14 cellular contexts compared by ENCODE assay signal in the genomic region with DNA sequence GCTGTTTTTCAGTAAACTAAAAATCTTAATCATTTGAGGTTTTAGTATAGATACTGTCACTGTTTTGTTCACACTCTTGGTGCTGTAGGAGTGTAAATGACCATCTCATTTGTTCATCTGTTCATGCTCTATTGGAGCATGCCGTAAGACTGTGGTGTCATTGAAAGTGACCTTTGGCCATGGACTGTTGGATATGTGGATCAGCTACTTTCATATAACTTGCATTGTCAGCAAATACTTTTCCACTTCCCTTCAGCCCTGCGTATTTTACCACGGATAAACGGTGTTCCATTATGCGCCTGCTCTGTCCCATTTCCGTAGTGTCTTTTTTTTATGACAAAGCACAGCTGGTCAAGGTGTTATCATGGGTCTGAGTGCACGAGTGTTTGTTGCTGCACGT.
"Had no signal": no experiment of that assay in that cellular context is flagged by ENCODE, and none has a peak within 500 bp of the region (broad histone marks: within the 10 kb centered on the region; RNA-seq: fewer than 3 reads in every experiment).

No MANE protein-coding gene starts in this region.

- H3K4me3 Mint-ChIP-seq: central memory CD8-positive, alpha-beta T cell; effector memory CD8-positive, alpha-beta T cell; nephron progenitor cell had no signal

- H3K4me1 ChIP-seq: body of pancreas, tibial artery, vagina had no signal

- H3K4me3 ChIP-seq: body of pancreas, tibial artery, vagina had no signal

- H3K27me3 ChIP-seq: body of pancreas, tibial artery, vagina had no signal

- H3K9me3 Mint-ChIP-seq: activated naive CD4-positive, alpha-beta T cell treated with anti-CD3 and anti-CD28 coated beads, Interleukin-2, amount 50 U/mL, for 72 hours; central memory CD8-positive, alpha-beta T cell; effector memory CD8-positive, alpha-beta T cell had no signal

- FAIRE-seq: TTC549 had no signal

- H3K36me3 ChIP-seq: vagina had no signal

- H3K27me3 Mint-ChIP-seq: central memory CD8-positive, alpha-beta T cell; effector memory CD8-positive, alpha-beta T cell had no signal

- H3K9me3 ChIP-seq: body of pancreas, tibial artery, vagina had no signal

- H3K36me3 Mint-ChIP-seq: activated naive CD4-positive, alpha-beta T cell treated with anti-CD3 and anti-CD28 coated beads, Interleukin-2, amount 50 U/mL, for 72 hours had no signal

- DNase-seq: amniotic stem cell; body of pancreas; effector memory CD8-positive, alpha-beta T cell; erythroblast; hippocampal formation; mammary epithelial cell; nephron progenitor cell; stimulated activated CD4-positive, alpha-beta T cell treated with anti-CD3 and anti-CD28 coated beads, Interleukin-4, amount 100 ng/mL, for 4 hours; T-helper 2 cell; tibial artery had no signal

- ATAC-seq: activated naive CD4-positive, alpha-beta T cell treated with anti-CD3 and anti-CD28 coated beads, Interleukin-2, amount 50 U/mL, for 72 hours; body of pancreas; effector memory CD8-positive, alpha-beta T cell had no signal

- H3K27ac ChIP-seq: body of pancreas, tibial artery, vagina had no signal

- H3K4me1 Mint-ChIP-seq: central memory CD8-positive, alpha-beta T cell had no signal

- H3K27ac Mint-ChIP-seq: effector memory CD8-positive, alpha-beta T cell; nephron progenitor cell had no signal
